Comparison of ENCODE assay signal across 8 cellular contexts in genomic region chr2:19933351-19933981, GRCh38. TPM values are rescaled to one million over a fixed set of nuclear protein-coding genes. Genes with fewer than 3 reads are reported as not detected.
DNase-seq lines count a peak whose midpoint lies in the region; ATAC-seq and TF ChIP-seq lines count a peak whose summit lies in the region.

No MANE protein-coding gene starts in this region.

- H3K9me3 ChIP-seq in RWPE2 (ENCODE audit: severe bottlenecking) (peaks cover 3% of the 10 kb centered on the region), tibial nerve (peaks cover 0 to 9% (median 0%) of the 10 kb centered on the region in 4 donors)

- no peaks in the 10 kb centered on the region for H3K27me3 ChIP-seq in RWPE2 (ENCODE audit: insufficient read depth, poor library complexity, severe bottlenecking)
- H3K27me3 ChIP-seq in tibial nerve = no peaks in the 10 kb centered on the region

- WGBS in tibial nerve, 2 donors = 43 to 45% methylated on average over 5 of the region's 5 CpGs

- DNase-seq in GM03348 (ENCODE audit: low spot score) (peak; percentile 60), RWPE2 (ENCODE audit: low spot score) (no peak), kidney glomerular epithelial cell (lab: John Stamatoyannopoulos, UW) (peak; percentile 89), tibial nerve (ENCODE audit: low spot score in 2 of 2) (no peak)
- no peak for DNase-seq in activated CD8-positive, alpha-beta memory T cell treated with anti-CD3 and anti-CD28 coated beads, Interleukin-2, amount 50 U/mL, for 4 hours
- DNase-seq in stimulated activated naive CD8-positive, alpha-beta T cell treated with anti-CD3 and anti-CD28 coated beads, Interleukin-15, Interleukin-2, amounts not matched to agents 100 U/mL and 50 U/mL, for 24 hours = no peak
- DNase-seq in activated effector memory CD4-positive, alpha-beta T cell treated with anti-CD3 and anti-CD28 coated beads, Interleukin-2, amount 50 U/mL, for 16 hours = no peak

- no peak overlapping the region for H3K4me3 ChIP-seq in RWPE2 (ENCODE audit: severe bottlenecking)
- no peak overlapping the region for H3K4me3 ChIP-seq in tibial nerve

- H3K36me3 ChIP-seq in RWPE2 (ENCODE audit: low read depth) (peaks cover 73% of the 10 kb centered on the region), tibial nerve (peaks cover 0 to 65% (median 0%) of the 10 kb centered on the region in 3 donors)

- TF ChIP-seq CTCF in RWPE2 (IDR thresholded peaks at IDR 0.05; ENCODE audit: poor library complexity, severe bottlenecking) = no peak
- no peak for TF ChIP-seq CTCF in tibial nerve (IDR thresholded peaks at IDR 0.05)

- TF ChIP-seq POLR2A in tibial nerve (IDR thresholded peaks at IDR 0.05) = no peak

- no peak for TF ChIP-seq EP300 in tibial nerve (IDR thresholded peaks at IDR 0.05)

- ATAC-seq in HG02571 (IDR thresholded peaks at IDR 0.05; ENCODE audit: unreplicated experiment) (peak; percentile 48), RWPE2 (ENCODE audit: low read depth) (peak; percentile 99)
- ATAC-seq in stimulated activated naive CD8-positive, alpha-beta T cell treated with anti-CD3 and anti-CD28 coated beads, Interleukin-15, Interleukin-2, amounts not matched to agents 100 U/mL and 50 U/mL, for 24 hours = no peak

- peak overlapping the region; percentile 92 for H3K27ac ChIP-seq in RWPE2 (ENCODE audit: poor library complexity, severe bottlenecking)
- peak overlapping the region in 1 of 4 donors; percentile 15 for H3K27ac ChIP-seq in tibial nerve

- peaks cover 27% of the 10 kb centered on the region for H3K4me1 ChIP-seq in RWPE2 (ENCODE audit: insufficient read depth, poor library complexity, severe bottlenecking)
- H3K4me1 ChIP-seq in tibial nerve = no peaks in the 10 kb centered on the region

RNA-seq across cellular contexts. Expression of gene TTC32, which starts 31.7 kb away (rescaled TPM):
- total RNA-seq in tibial nerve = 10 to 100 TPM in 3 of 4 donors, 1 to 10 TPM in 1; 9.6 to 19.7 (median 15.6) TPM

RNA-seq across cellular contexts. Expression of gene WDR35, which starts 56.4 kb away (rescaled TPM):
- 10 to 100 TPM; 16.3 to 24.3 (median 21.2) TPM for total RNA-seq in tibial nerve

Comparison
In these comparisons a context has a peak if more than half of its experiments do, and no peak if none do; other contexts are left out.
1. DNase-seq: peak in GM03348 (single experiment) and kidney glomerular epithelial cell (single experiment); none in RWPE2 (single experiment), tibial nerve (0 of 2), activated CD8-positive, alpha-beta memory T cell treated with anti-CD3 and anti-CD28 coated beads, Interleukin-2, amount 50 U/mL, for 4 hours (single experiment), stimulated activated naive CD8-positive, alpha-beta T cell treated with anti-CD3 and anti-CD28 coated beads, Interleukin-15, Interleukin-2, amounts not matched to agents 100 U/mL and 50 U/mL, for 24 hours (single experiment) and activated effector memory CD4-positive, alpha-beta T cell treated with anti-CD3 and anti-CD28 coated beads, Interleukin-2, amount 50 U/mL, for 16 hours (single experiment).